ENCODE assay signal across 34 cellular contexts in genomic region chr15:31545257-31545656, GRCh38.
"Had no signal": no experiment of that assay in that cellular context is flagged by ENCODE, and none has a peak within 500 bp of the region (broad histone marks: within the 10 kb centered on the region; RNA-seq: fewer than 3 reads in every experiment).

No MANE protein-coding gene starts in this region.

- DNase-seq: Karpas-422, Kasumi-1, MG63, MM.1S, MV-4-11, NCI-H1048, NCI-H1092, NCI-H1092 treated with DMSO at 0.1 percent for 48 hours, NCI-H1105, NCI-H1105 treated with DMSO at 0.1 percent for 48 hours, NCI-H1417, NCI-H1417 treated with DMSO at 0.1 percent for 48 hours, NCI-H1436, NCI-H1436 treated with DMSO at 0.1 percent for 48 hours, NCI-H146, NCI-H1694, NCI-H1694 treated with DMSO at 0.1 percent for 48 hours, NCI-H187, NCI-H187 treated with DMSO at 0.1 percent for 48 hours, NCI-H1930, NCI-H2029, NCI-H2029 treated with DMSO at 0.1 percent for 48 hours, NCI-H2081, NCI-H2081 treated with DMSO at 0.1 percent for 48 hours, NCI-H2107, NCI-H2171, NCI-H2171 treated with DMSO at 0.1 percent for 48 hours, NCI-H2227 treated with DMSO at 0.1 percent for 48 hours, NCI-H226, NCI-H345, NCI-H446, NCI-H446 treated with DMSO at 0.1 percent for 48 hours, NCI-H510A, NCI-H510A treated with DMSO at 0.1 percent for 48 hours had no signal

- H3K4me3 ChIP-seq: MG63 had no signal

- H3K9me3 ChIP-seq: MG63 had no signal
